1 cellular context compared by ENCODE assay signal in the genomic region with DNA sequence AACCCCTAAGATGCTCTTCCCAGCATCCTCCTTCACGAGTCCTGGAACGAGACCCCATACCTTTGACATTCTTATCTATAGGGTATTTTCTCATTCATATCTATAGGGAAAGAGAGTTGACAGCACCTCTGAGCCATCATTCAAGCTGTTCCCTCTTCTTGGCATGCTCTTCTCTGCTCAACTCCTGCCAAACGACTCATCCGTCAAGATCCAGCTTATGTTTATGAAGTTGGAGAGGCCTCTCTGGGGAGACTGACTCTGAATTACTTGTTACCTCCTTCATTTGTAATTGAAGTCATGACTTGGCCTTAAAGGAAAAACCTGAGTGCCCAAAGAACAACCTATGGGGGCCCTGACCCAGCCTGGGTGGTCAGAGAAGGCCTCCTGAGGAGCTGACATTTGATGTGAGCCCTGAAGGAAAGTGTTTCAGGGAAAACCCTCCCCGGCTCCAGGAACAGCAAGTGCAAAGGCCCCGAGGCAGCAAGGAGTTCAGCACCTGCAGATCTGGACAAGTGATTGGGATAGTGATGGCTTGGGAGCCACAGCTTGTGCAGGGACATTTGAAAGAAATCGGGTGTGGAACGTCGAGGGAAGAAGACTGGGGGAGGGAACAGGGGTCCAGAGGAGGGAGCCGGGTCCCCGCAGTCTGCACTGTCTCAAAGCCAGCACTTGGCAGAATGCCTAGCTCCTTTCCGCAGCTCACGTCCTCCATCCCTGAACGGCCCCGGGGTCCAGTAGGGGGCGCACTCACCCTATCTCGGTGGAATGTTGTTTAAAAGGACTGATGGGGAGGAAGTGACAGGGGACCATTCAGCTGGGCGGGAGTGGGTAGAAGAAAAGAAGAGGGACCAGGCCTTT.
TF ChIP-seq lines count a peak whose summit lies in the region.

No MANE protein-coding gene starts in this region.

TF ChIP-seq in GM23338, 12 proteins besides CTCF, POLR2A, EP300 and RAD21:
- TF ChIP-seq, protein P1, sequence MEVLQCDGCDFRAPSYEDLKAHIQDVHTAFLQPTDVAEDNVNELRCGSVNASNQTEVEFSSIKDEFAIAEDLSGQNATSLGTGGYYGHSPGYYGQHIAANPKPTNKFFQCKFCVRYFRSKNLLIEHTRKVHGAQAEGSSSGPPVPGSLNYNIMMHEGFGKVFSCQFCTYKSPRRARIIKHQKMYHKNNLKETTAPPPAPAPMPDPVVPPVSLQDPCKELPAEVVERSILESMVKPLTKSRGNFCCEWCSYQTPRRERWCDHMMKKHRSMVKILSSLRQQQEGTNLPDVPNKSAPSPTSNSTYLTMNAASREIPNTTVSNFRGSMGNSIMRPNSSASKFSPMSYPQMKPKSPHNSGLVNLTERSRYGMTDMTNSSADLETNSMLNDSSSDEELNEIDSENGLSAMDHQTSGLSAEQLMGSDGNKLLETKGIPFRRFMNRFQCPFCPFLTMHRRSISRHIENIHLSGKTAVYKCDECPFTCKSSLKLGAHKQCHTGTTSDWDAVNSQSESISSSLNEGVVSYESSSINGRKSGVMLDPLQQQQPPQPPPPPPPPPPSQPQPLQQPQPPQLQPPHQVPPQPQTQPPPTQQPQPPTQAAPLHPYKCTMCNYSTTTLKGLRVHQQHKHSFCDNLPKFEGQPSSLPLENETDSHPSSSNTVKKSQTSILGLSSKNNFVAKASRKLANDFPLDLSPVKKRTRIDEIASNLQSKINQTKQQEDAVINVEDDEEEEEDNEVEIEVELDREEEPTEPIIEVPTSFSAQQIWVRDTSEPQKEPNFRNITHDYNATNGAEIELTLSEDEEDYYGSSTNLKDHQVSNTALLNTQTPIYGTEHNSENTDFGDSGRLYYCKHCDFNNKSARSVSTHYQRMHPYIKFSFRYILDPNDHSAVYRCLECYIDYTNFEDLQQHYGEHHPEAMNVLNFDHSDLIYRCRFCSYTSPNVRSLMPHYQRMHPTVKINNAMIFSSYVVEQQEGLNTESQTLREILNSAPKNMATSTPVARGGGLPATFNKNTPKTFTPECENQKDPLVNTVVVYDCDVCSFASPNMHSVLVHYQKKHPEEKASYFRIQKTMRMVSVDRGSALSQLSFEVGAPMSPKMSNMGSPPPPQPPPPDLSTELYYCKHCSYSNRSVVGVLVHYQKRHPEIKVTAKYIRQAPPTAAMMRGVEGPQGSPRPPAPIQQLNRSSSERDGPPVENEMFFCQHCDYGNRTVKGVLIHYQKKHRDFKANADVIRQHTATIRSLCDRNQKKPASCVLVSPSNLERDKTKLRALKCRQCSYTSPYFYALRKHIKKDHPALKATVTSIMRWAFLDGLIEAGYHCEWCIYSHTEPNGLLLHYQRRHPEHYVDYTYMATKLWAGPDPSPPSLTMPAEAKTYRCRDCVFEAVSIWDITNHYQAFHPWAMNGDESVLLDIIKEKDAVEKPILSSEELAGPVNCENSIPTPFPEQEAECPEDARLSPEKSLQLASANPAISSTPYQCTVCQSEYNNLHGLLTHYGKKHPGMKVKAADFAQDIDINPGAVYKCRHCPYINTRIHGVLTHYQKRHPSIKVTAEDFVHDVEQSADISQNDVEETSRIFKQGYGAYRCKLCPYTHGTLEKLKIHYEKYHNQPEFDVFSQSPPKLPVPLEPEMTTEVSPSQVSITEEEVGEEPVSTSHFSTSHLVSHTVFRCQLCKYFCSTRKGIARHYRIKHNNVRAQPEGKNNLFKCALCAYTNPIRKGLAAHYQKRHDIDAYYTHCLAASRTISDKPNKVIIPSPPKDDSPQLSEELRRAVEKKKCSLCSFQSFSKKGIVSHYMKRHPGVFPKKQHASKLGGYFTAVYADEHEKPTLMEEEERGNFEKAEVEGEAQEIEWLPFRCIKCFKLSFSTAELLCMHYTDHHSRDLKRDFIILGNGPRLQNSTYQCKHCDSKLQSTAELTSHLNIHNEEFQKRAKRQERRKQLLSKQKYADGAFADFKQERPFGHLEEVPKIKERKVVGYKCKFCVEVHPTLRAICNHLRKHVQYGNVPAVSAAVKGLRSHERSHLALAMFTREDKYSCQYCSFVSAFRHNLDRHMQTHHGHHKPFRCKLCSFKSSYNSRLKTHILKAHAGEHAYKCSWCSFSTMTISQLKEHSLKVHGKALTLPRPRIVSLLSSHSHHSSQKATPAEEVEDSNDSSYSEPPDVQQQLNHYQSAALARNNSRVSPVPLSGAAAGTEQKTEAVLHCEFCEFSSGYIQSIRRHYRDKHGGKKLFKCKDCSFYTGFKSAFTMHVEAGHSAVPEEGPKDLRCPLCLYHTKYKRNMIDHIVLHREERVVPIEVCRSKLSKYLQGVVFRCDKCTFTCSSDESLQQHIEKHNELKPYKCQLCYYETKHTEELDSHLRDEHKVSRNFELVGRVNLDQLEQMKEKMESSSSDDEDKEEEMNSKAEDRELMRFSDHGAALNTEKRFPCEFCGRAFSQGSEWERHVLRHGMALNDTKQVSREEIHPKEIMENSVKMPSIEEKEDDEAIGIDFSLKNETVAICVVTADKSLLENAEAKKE (CRISPR knock-in tag; IDR thresholded peaks at IDR 0.05) = no peak
- TF ChIP-seq JUNB (IDR thresholded peaks at IDR 0.05; ENCODE audit: unreplicated experiment) = no peak
- no peak for TF ChIP-seq STAT1 (IDR thresholded peaks at IDR 0.05; ENCODE audit: unreplicated experiment)
- TF ChIP-seq NANOG (IDR thresholded peaks at IDR 0.05; ENCODE audit: borderline replicate concordance) = no peak
- TF ChIP-seq ZNF114 (CRISPR knock-in tag; IDR thresholded peaks at IDR 0.05) = no peak
- TF ChIP-seq EZH2phosphoT487 (IDR thresholded peaks at IDR 0.05; ENCODE audit: unreplicated experiment) = no peak
- TF ChIP-seq, protein P2, sequence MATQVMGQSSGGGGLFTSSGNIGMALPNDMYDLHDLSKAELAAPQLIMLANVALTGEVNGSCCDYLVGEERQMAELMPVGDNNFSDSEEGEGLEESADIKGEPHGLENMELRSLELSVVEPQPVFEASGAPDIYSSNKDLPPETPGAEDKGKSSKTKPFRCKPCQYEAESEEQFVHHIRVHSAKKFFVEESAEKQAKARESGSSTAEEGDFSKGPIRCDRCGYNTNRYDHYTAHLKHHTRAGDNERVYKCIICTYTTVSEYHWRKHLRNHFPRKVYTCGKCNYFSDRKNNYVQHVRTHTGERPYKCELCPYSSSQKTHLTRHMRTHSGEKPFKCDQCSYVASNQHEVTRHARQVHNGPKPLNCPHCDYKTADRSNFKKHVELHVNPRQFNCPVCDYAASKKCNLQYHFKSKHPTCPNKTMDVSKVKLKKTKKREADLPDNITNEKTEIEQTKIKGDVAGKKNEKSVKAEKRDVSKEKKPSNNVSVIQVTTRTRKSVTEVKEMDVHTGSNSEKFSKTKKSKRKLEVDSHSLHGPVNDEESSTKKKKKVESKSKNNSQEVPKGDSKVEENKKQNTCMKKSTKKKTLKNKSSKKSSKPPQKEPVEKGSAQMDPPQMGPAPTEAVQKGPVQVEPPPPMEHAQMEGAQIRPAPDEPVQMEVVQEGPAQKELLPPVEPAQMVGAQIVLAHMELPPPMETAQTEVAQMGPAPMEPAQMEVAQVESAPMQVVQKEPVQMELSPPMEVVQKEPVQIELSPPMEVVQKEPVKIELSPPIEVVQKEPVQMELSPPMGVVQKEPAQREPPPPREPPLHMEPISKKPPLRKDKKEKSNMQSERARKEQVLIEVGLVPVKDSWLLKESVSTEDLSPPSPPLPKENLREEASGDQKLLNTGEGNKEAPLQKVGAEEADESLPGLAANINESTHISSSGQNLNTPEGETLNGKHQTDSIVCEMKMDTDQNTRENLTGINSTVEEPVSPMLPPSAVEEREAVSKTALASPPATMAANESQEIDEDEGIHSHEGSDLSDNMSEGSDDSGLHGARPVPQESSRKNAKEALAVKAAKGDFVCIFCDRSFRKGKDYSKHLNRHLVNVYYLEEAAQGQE (IDR thresholded peaks at IDR 0.05; ENCODE audit: unreplicated experiment) = no peak
- no peak for TF ChIP-seq POLR2AphosphoS5 (IDR thresholded peaks at IDR 0.05; ENCODE audit: low read depth)
- TF ChIP-seq ZNF331 (CRISPR knock-in tag; IDR thresholded peaks at IDR 0.05; ENCODE audit: low read depth) = no peak
- TF ChIP-seq, protein P3, sequence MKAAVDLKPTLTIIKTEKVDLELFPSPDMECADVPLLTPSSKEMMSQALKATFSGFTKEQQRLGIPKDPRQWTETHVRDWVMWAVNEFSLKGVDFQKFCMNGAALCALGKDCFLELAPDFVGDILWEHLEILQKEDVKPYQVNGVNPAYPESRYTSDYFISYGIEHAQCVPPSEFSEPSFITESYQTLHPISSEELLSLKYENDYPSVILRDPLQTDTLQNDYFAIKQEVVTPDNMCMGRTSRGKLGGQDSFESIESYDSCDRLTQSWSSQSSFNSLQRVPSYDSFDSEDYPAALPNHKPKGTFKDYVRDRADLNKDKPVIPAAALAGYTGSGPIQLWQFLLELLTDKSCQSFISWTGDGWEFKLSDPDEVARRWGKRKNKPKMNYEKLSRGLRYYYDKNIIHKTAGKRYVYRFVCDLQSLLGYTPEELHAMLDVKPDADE (IDR thresholded peaks at IDR 0.05) = no peak
- no peak for TF ChIP-seq CREB1 (CRISPR knock-in tag; IDR thresholded peaks at IDR 0.05; ENCODE audit: low read depth)
- no peak for TF ChIP-seq EZH2 (IDR thresholded peaks at IDR 0.05; ENCODE audit: low read depth, unreplicated experiment)
TF ChIP-seq in GM23338: peak in this region for 0.
